9 cellular contexts compared by ENCODE assay signal in genomic region chr5:74201334-74202081, GRCh38.
A peak's percentile ranks its signal among the peaks of the same experiment; 100 is the strongest.
DNase-seq lines count a peak whose midpoint lies in the region; ATAC-seq and TF ChIP-seq lines count a peak whose summit lies in the region.
"Had no signal": no experiment of that assay in that cellular context is flagged by ENCODE, and none has a peak within 500 bp of the region (broad histone marks: within the 10 kb centered on the region; RNA-seq: fewer than 3 reads in every experiment).

No MANE protein-coding gene starts in this region.

- H3K4me1 ChIP-seq in BE2C, result peaks cover 22% of the 10 kb centered on the region
- H3K4me1 ChIP-seq in PC-9 (replicated peaks; ENCODE audit: insufficient read depth), result peaks cover 44% of the 10 kb centered on the region

- peak overlapping the region; percentile 72 for H3K4me2 ChIP-seq in PC-9

- H3K27me3 ChIP-seq in BE2C (no peaks in the 10 kb centered on the region), PC-9 (ENCODE audit: insufficient read depth, low read depth) (no peaks in the 10 kb centered on the region)

- peak overlapping the region; percentile 72 for H2AFZ ChIP-seq in PC-9

- peak; percentile 72 for DNase-seq in BE2C
- peak; percentile 61 to 81 for DNase-seq in PC-9
- DNase-seq in left cardiac atrium, result peak; percentile 46
- no peak for DNase-seq in central memory CD4-positive, alpha-beta T cell
- DNase-seq in effector memory CD8-positive, alpha-beta T cell, result no peak
- DNase-seq: activated T-cell treated with anti-CD3 and anti-CD28 coated beads, Interleukin-2, amount 50 U/mL, for 4 hours had no signal

- peaks cover 5 to 14% of the 10 kb centered on the region in 2 donors for H3K27me3 Mint-ChIP-seq in effector memory CD8-positive, alpha-beta T cell

- ATAC-seq in GM18907 (IDR thresholded peaks at IDR 0.05; ENCODE audit: unreplicated experiment), result peak; percentile 80
- ATAC-seq in HG03135 (IDR thresholded peaks at IDR 0.05; ENCODE audit: unreplicated experiment), result peak; percentile 75
- ATAC-seq in left cardiac atrium, result peak; percentile 78 to 83
- no peak for ATAC-seq in HG03280 (IDR thresholded peaks at IDR 0.05; ENCODE audit: unreplicated experiment)
- no peak for ATAC-seq in effector memory CD8-positive, alpha-beta T cell (replicated peaks)

- H3K9me2 ChIP-seq in PC-9 (ENCODE audit: insufficient read depth), result no peaks in the 10 kb centered on the region

- no peaks in the 10 kb centered on the region for H3K9me3 Mint-ChIP-seq in effector memory CD8-positive, alpha-beta T cell
- H3K9me3 Mint-ChIP-seq: activated T-cell treated with anti-CD3 and anti-CD28 coated beads, Interleukin-2, amount 50 U/mL, for 4 hours had no signal

- no peaks in the 10 kb centered on the region for H4K20me1 ChIP-seq in PC-9 (ENCODE audit: insufficient read depth)

- peak overlapping the region; percentile 91 for H3K27ac ChIP-seq in PC-9

- CTCF ChIA-PET in PC-9 (lab: Charles Lee), result no interaction called here

- intact Hi-C loops in PC-9 (cut with micrococcal nuclease; ENCODE audit: unreplicated experiment), result loop anchor here (1.0 to 2.0 kb wide), 3 partner anchors 39 to 441 kb away; no protein-coding TSS in a partner anchor
- intact Hi-C loops in left cardiac atrium (cut with DNase I), result no loop called here

- no TSS peak for BruUV-seq in PC-9 (replicated peaks; lab: Mats Ljungman, UMichigan)

- no peaks in the 10 kb centered on the region for H3K4me1 Mint-ChIP-seq in effector memory CD8-positive, alpha-beta T cell (ENCODE audit: low read depth in 2 of 2)

- H3K4me3 ChIP-seq in BE2C (ENCODE audit: low read depth, low read length) (no peak overlapping the region), PC-9 (peak overlapping the region; percentile 29; the same call in 1 of the 2 replicates)

- TF ChIP-seq CTCF in BE2C (IDR thresholded peaks at IDR 0.05; ENCODE audit: low read depth, low read length) (no peak), PC-9 (conservative IDR thresholded peaks at IDR 0.05) (no peak)

- no peak overlapping the region for H3K4me3 Mint-ChIP-seq in effector memory CD8-positive, alpha-beta T cell
- H3K4me3 Mint-ChIP-seq: activated T-cell treated with anti-CD3 and anti-CD28 coated beads, Interleukin-2, amount 50 U/mL, for 4 hours had no signal

- H3F3A ChIP-seq in PC-9 (ENCODE audit: insufficient read depth, low read depth), result peaks cover 23% of the 10 kb centered on the region

- no peaks in the 10 kb centered on the region for H3K36me3 Mint-ChIP-seq in effector memory CD8-positive, alpha-beta T cell (ENCODE audit: insufficient read depth)

- no peaks in the 10 kb centered on the region for H3K79me2 ChIP-seq in PC-9 (ENCODE audit: low read depth)

- H3K36me3 ChIP-seq in BE2C (no peaks in the 10 kb centered on the region), PC-9 (ENCODE audit: low read depth) (no peaks in the 10 kb centered on the region)

- POLR2A ChIA-PET in PC-9 (lab: Charles Lee; ENCODE audit: unreplicated experiment), result interaction anchor here (0.6 kb wide), 1 partner anchor 41 kb away, joined by 11 read pairs; no protein-coding TSS in a partner anchor

- H3K9me3 ChIP-seq in BE2C (no peaks in the 10 kb centered on the region), PC-9 (ENCODE audit: insufficient read depth, low read depth) (no peaks in the 10 kb centered on the region)

- no peak overlapping the region for H3K27ac Mint-ChIP-seq in effector memory CD8-positive, alpha-beta T cell

Comparison
In these comparisons a context has a peak if more than half of its experiments do, and no peak if none do; other contexts are left out.
1. DNase-seq: peak in BE2C (single experiment), PC-9 (2 of 2) and left cardiac atrium (single experiment); none in central memory CD4-positive, alpha-beta T cell (single experiment) and effector memory CD8-positive, alpha-beta T cell (0 of 3).
2. ATAC-seq: peak in GM18907 (single experiment), HG03135 (single experiment) and left cardiac atrium (2 of 2); none in HG03280 (single experiment) and effector memory CD8-positive, alpha-beta T cell (single experiment).